In the genomic region with DNA sequence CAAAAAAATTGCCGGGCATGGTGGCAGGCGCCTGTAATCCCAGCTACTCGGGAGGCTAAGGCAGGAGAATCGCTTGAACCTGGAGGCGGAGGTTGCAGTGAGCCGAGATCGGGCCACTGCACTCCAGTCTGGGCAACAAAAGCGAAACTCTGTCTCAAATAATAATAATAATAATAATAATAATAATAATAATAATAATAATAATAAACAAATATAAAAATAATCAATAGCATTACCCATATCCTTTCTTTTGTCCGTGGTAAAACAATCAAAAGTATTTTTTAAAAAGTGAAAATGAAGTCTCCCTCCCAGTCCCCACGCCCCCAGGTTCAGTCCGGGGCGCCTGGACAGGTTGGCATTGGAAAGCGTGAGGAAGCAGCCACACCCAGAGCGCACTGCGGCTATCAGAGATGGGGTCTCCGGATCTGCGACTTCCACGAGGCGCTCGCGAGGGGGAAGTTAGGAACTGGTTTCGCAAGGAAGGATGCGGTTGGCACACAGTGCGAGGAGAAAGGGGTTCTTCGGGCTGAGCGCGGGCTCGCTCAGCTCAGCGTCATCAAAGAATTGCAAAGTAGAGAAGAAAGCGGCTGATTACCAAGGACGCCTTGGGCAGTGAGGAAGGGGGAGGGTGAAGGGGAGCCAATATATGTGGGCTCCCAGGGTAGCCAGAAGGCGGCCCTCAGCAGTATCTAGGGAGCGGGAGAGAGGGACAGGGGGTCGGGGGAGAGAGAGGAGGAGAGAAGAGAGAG, we compare ENCODE assay signal across 9 cellular contexts.
DNase-seq lines count a peak whose midpoint lies in the region; ATAC-seq, FAIRE-seq and TF ChIP-seq lines count a peak whose summit lies in the region.
"Had no signal": no experiment of that assay in that cellular context is flagged by ENCODE, and none has a peak within 500 bp of the region (broad histone marks: within the 10 kb centered on the region; RNA-seq: fewer than 3 reads in every experiment).

No MANE protein-coding gene starts in this region.

- intact Hi-C loops in natural killer cell (cut with micrococcal nuclease), result no loop called here
- intact Hi-C loops in lower lobe of right lung (cut with DNase I), result no loop called here
- intact Hi-C loops in upper lobe of right lung (cut with DNase I), result no loop called here

- H3K4me3 Mint-ChIP-seq in natural killer cell, result peak overlapping the region; percentile 35
- H3K4me3 Mint-ChIP-seq in natural killer cell treated with Interleukin-12 subunit alpha and Interleukin-12 subunit beta and Interleukin-15 and Interleukin-18, amount 100 ng/mL, for 72 hours, result no peak overlapping the region
- peak overlapping the region; percentile 30 for H3K4me3 Mint-ChIP-seq in astrocyte (ENCODE audit: unreplicated experiment)

- H3K27ac Mint-ChIP-seq in natural killer cell, result no peak overlapping the region
- no peak overlapping the region for H3K27ac Mint-ChIP-seq in natural killer cell treated with Interleukin-12 subunit alpha and Interleukin-12 subunit beta and Interleukin-15 and Interleukin-18, amount 100 ng/mL, for 72 hours
- no peak overlapping the region for H3K27ac Mint-ChIP-seq in astrocyte (ENCODE audit: unreplicated experiment)

- no peaks in the 10 kb centered on the region for H4K20me1 ChIP-seq in astrocyte (ENCODE audit: insufficient read depth, low read length)

- H3K27me3 ChIP-seq in astrocyte (ENCODE audit: insufficient read depth, low read length) (peaks cover 66% of the 10 kb centered on the region), lower lobe of right lung (ENCODE audit: low read depth) (peaks cover 25% of the 10 kb centered on the region), upper lobe of right lung (peaks cover 27% of the 10 kb centered on the region)

- peak overlapping the region; percentile 36 for H3K4me2 ChIP-seq in astrocyte (ENCODE audit: low read length)

- H3K36me3 ChIP-seq in astrocyte (ENCODE audit: insufficient read depth, low read length) (no peaks in the 10 kb centered on the region), lower lobe of right lung (no peaks in the 10 kb centered on the region), upper lobe of right lung (no peaks in the 10 kb centered on the region)

- TF ChIP-seq CTCF in natural killer cell (IDR thresholded peaks at IDR 0.05) (no peak), astrocyte (IDR thresholded peaks at IDR 0.05; ENCODE audit: insufficient read depth, low read depth, low read length) (no peak), lower lobe of right lung (IDR thresholded peaks at IDR 0.05) (no peak), upper lobe of right lung (IDR thresholded peaks at IDR 0.05) (no peak)

- H3K9me3 ChIP-seq in astrocyte (ENCODE audit: insufficient read depth, low read depth, low read length) (no peaks in the 10 kb centered on the region), lower lobe of right lung (no peaks in the 10 kb centered on the region), upper lobe of right lung (no peaks in the 10 kb centered on the region)

- no peak overlapping the region for H3K4me3 ChIP-seq in astrocyte (ENCODE audit: insufficient read depth, low read depth, low read length)
- peak overlapping the region; percentile 28 for H3K4me3 ChIP-seq in lower lobe of right lung
- H3K4me3 ChIP-seq in upper lobe of right lung, result peak overlapping the region; percentile 35

- in situ Hi-C loops in ACHN (cut with HindIII; ENCODE audit: low pct_ligation_motif_present, low pct_unique_long_range_greater_than_20kb, low sequenced_read_pairs), result no loop called here

- no peaks in the 10 kb centered on the region for H3K79me2 ChIP-seq in astrocyte (ENCODE audit: insufficient read depth, low read length)

- DNase-seq in natural killer cell (no peak), astrocyte (ENCODE audit: low read depth) (no peak), lower lobe of right lung (peak; percentile 74), upper lobe of right lung (peak; percentile 72), iPS-NIHi7 (ENCODE audit: extremely low spot score) (no peak), NCI-H2196 (lab: John Stamatoyannopoulos, UW; ENCODE audit: unreplicated experiment) (no peak), ACHN (no peak)
- no peak for DNase-seq in natural killer cell treated with Interleukin-12 subunit alpha and Interleukin-12 subunit beta and Interleukin-15 and Interleukin-18, amount 100 ng/mL, for 72 hours (ENCODE audit: low spot score)

- no peak overlapping the region for H3K9ac ChIP-seq in astrocyte (ENCODE audit: low read length)

- peak in 1 of 3 donors; percentile 44 for ATAC-seq in natural killer cell
- no peak for ATAC-seq in natural killer cell treated with Interleukin-12 subunit alpha and Interleukin-12 subunit beta and Interleukin-15 and Interleukin-18, amount 100 ng/mL, for 72 hours
- peak; percentile 25 to 65 for ATAC-seq in lower lobe of right lung
- ATAC-seq in upper lobe of right lung, result peak; percentile 61

- FAIRE-seq in astrocyte (lab: Jason Lieb, UNC), result no peak

- H3K4me1 ChIP-seq in astrocyte (ENCODE audit: insufficient read depth, low read length) (no peaks in the 10 kb centered on the region), lower lobe of right lung (peaks cover 14% of the 10 kb centered on the region), upper lobe of right lung (no peaks in the 10 kb centered on the region)

- H3K9me3 Mint-ChIP-seq in natural killer cell (no peaks in the 10 kb centered on the region), astrocyte (ENCODE audit: unreplicated experiment) (peaks cover 12% of the 10 kb centered on the region)
- no peaks in the 10 kb centered on the region for H3K9me3 Mint-ChIP-seq in natural killer cell treated with Interleukin-12 subunit alpha and Interleukin-12 subunit beta and Interleukin-15 and Interleukin-18, amount 100 ng/mL, for 72 hours
- H3K9me3 Mint-ChIP-seq: CD8-positive, alpha-beta memory T cell had no signal

- H3K27me3 Mint-ChIP-seq in natural killer cell (ENCODE audit: low read depth in 2 of 2), result peaks cover 36 to 71% of the 10 kb centered on the region in 2 donors
- peaks cover 46 to 57% of the 10 kb centered on the region in 2 donors for H3K27me3 Mint-ChIP-seq in natural killer cell treated with Interleukin-12 subunit alpha and Interleukin-12 subunit beta and Interleukin-15 and Interleukin-18, amount 100 ng/mL, for 72 hours
- H3K27me3 Mint-ChIP-seq in astrocyte (ENCODE audit: low read depth, unreplicated experiment), result peaks cover 64% of the 10 kb centered on the region

- H3K4me1 Mint-ChIP-seq in natural killer cell (peaks cover 6% of the 10 kb centered on the region in 2 donors), astrocyte (ENCODE audit: low read depth, unreplicated experiment) (no peaks in the 10 kb centered on the region)
- peaks cover 5% of the 10 kb centered on the region in 2 donors for H3K4me1 Mint-ChIP-seq in natural killer cell treated with Interleukin-12 subunit alpha and Interleukin-12 subunit beta and Interleukin-15 and Interleukin-18, amount 100 ng/mL, for 72 hours (ENCODE audit: low read depth in 2 of 2)

- no peak overlapping the region for H2AFZ ChIP-seq in astrocyte (ENCODE audit: low read depth, low read length)

- H3K36me3 Mint-ChIP-seq in natural killer cell (no peaks in the 10 kb centered on the region), astrocyte (ENCODE audit: low read depth, unreplicated experiment) (no peaks in the 10 kb centered on the region)
- H3K36me3 Mint-ChIP-seq in natural killer cell treated with Interleukin-12 subunit alpha and Interleukin-12 subunit beta and Interleukin-15 and Interleukin-18, amount 100 ng/mL, for 72 hours, result no peaks in the 10 kb centered on the region
- H3K36me3 Mint-ChIP-seq: CD8-positive, alpha-beta memory T cell had no signal

- no peak overlapping the region for H3K27ac ChIP-seq in astrocyte (ENCODE audit: low read depth, low read length)
- no peak overlapping the region for H3K27ac ChIP-seq in lower lobe of right lung
- no peak overlapping the region for H3K27ac ChIP-seq in upper lobe of right lung

Comparison
In these comparisons a context has a peak if more than half of its experiments do, and no peak if none do; other contexts are left out.
1. ATAC-seq: peak in lower lobe of right lung (2 of 2) and upper lobe of right lung (single experiment); none in natural killer cell treated with Interleukin-12 subunit alpha and Interleukin-12 subunit beta and Interleukin-15 and Interleukin-18, amount 100 ng/mL, for 72 hours (0 of 2).
2. DNase-seq: peak in lower lobe of right lung (single experiment) and upper lobe of right lung (single experiment); none in natural killer cell (single experiment), natural killer cell treated with Interleukin-12 subunit alpha and Interleukin-12 subunit beta and Interleukin-15 and Interleukin-18, amount 100 ng/mL, for 72 hours (single experiment), astrocyte (single experiment), iPS-NIHi7 (single experiment), NCI-H2196 (single experiment) and ACHN (single experiment).